2 cellular contexts compared by ENCODE assay signal in genomic region chr19:5696196-5697021, GRCh38.
TF ChIP-seq lines count a peak whose summit lies in the region.

No MANE protein-coding gene starts in this region.

TF ChIP-seq in IMR-90, 13 proteins besides CTCF, POLR2A, EP300 and RAD21:
- no peak for TF ChIP-seq CHD1 (IDR thresholded peaks at IDR 0.05; ENCODE audit: low read depth, low read length)
- no peak for TF ChIP-seq RFX5 (IDR thresholded peaks at IDR 0.05; ENCODE audit: low read depth, low read length)
- TF ChIP-seq, protein P1, sequence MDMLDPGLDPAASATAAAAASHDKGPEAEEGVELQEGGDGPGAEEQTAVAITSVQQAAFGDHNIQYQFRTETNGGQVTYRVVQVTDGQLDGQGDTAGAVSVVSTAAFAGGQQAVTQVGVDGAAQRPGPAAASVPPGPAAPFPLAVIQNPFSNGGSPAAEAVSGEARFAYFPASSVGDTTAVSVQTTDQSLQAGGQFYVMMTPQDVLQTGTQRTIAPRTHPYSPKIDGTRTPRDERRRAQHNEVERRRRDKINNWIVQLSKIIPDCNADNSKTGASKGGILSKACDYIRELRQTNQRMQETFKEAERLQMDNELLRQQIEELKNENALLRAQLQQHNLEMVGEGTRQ (IDR thresholded peaks at IDR 0.05; ENCODE audit: low read depth, low read length): no peak
- TF ChIP-seq NFE2L2 (IDR thresholded peaks at IDR 0.05; ENCODE audit: low read depth, low read length): no peak
- TF ChIP-seq FOS (IDR thresholded peaks at IDR 0.05; ENCODE audit: low read depth, low read length): no peak

TF ChIP-seq in GM12878, 131 proteins besides CTCF, POLR2A, EP300 and RAD21:
- peak; percentile 16; the same call in 1 of the 2 replicates for TF ChIP-seq POLR2AphosphoS5 (IDR thresholded peaks at IDR 0.05; ENCODE audit: low read length)
- 0 out of 2 replicates have a peak, but pooled peaks have one; percentile 22 for TF ChIP-seq CBFB (IDR thresholded peaks at IDR 0.05; ENCODE audit: low read depth)
- 0 out of 2 replicates have a peak, but pooled peaks have one; percentile 56 for TF ChIP-seq SMAD5 (IDR thresholded peaks at IDR 0.05; ENCODE audit: low read depth)
- TF ChIP-seq ZBED1 (IDR thresholded peaks at IDR 0.05; ENCODE audit: borderline replicate concordance): peak; percentile 45; the same call in 1 of the 2 replicates
- TF ChIP-seq KDM1A (IDR thresholded peaks at IDR 0.05; ENCODE audit: borderline replicate concordance): no peak
- TF ChIP-seq NR2F1 (conservative IDR thresholded peaks at IDR 0.05): 0 out of 2 replicates have a peak, but pooled peaks have one; percentile 43
